ENCODE assay signal across 14 cellular contexts in the genomic region with DNA sequence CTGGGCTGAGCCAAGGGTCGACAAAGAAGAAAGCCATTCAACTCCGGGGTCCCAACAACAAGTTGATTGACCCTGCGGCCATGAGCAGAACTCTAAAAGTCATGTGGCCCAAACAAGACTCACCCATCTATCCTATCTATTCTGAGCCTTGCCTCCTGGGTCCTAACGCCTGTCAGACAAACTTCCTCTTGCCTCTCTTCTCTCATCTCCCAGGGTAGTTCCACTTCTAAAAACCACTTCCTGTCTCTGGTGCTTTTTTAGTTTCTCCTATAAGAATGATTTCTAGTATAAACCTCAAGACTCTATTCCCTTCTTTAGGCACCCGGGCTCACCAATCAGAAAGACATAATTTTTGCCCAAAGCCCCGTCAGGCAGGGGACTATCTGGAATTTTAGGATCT.
DNase-seq lines count a peak whose midpoint lies in the region; ATAC-seq lines count a peak whose summit lies in the region.
"Had no signal": no experiment of that assay in that cellular context is flagged by ENCODE, and none has a peak within 500 bp of the region (broad histone marks: within the 10 kb centered on the region; RNA-seq: fewer than 3 reads in every experiment).

No MANE protein-coding gene starts in this region.

- peaks cover 5% of the 10 kb centered on the region for H3K9me3 Mint-ChIP-seq in memory B cell
- peaks cover 20% of the 10 kb centered on the region for H3K9me3 Mint-ChIP-seq in activated T-helper 17 cell treated with anti-CD3 and anti-CD28 coated beads, Interleukin-2, amount 50 U/mL, for 72 hours
- peaks cover 36% of the 10 kb centered on the region for H3K9me3 Mint-ChIP-seq in activated CD4-positive, alpha-beta T cell treated with anti-CD3 and anti-CD28 coated beads, Interleukin-2, amount 10 ng/mL, durations not matched to agents 7 days and 5 days

- DNase-seq in Kasumi-1 (lab: John Stamatoyannopoulos, UW) (peak; percentile 81 to 86), memory B cell (ENCODE audit: low spot score in 2 of 2) (peak in 1 of 2 donors; percentile 9), RKO (ENCODE audit: low spot score) (no peak)
- no peak for DNase-seq in activated CD4-positive, alpha-beta T cell treated with anti-CD3 and anti-CD28 coated beads, Interleukin-2, amount 10 ng/mL, durations not matched to agents 7 days and 5 days
- DNase-seq: CD4-positive, alpha-beta memory T cell; cerebellar nuclear complex; NCI-H1048; NCI-H446; occipital lobe had no signal

- POLR2A ChIA-PET in activated CD4-positive, alpha-beta T cell treated with anti-CD3 and anti-CD28 coated beads, Interleukin-2, amount 10 ng/mL, durations not matched to agents 7 days and 5 days (lab: Charles Lee) = no interaction called here

- H3K4me3 Mint-ChIP-seq in memory B cell = peak overlapping the region; percentile 43
- no peak overlapping the region for H3K4me3 Mint-ChIP-seq in activated T-helper 17 cell treated with anti-CD3 and anti-CD28 coated beads, Interleukin-2, amount 50 U/mL, for 72 hours
- no peak overlapping the region for H3K4me3 Mint-ChIP-seq in activated CD4-positive, alpha-beta T cell treated with anti-CD3 and anti-CD28 coated beads, Interleukin-2, amount 10 ng/mL, durations not matched to agents 7 days and 5 days
- H3K4me3 Mint-ChIP-seq: activated naive CD8-positive, alpha-beta T cell; CD4-positive, alpha-beta memory T cell had no signal

- H3K27me3 Mint-ChIP-seq in memory B cell = no peaks in the 10 kb centered on the region
- H3K27me3 Mint-ChIP-seq in activated T-helper 17 cell treated with anti-CD3 and anti-CD28 coated beads, Interleukin-2, amount 50 U/mL, for 72 hours = no peaks in the 10 kb centered on the region
- H3K27me3 Mint-ChIP-seq in activated CD4-positive, alpha-beta T cell treated with anti-CD3 and anti-CD28 coated beads, Interleukin-2, amount 10 ng/mL, durations not matched to agents 7 days and 5 days = no peaks in the 10 kb centered on the region
- H3K27me3 Mint-ChIP-seq: activated naive CD8-positive, alpha-beta T cell; CD4-positive, alpha-beta memory T cell had no signal

- H3K27ac Mint-ChIP-seq in memory B cell = peak overlapping the region; percentile 79
- no peak overlapping the region for H3K27ac Mint-ChIP-seq in activated T-helper 17 cell treated with anti-CD3 and anti-CD28 coated beads, Interleukin-2, amount 50 U/mL, for 72 hours
- no peak overlapping the region for H3K27ac Mint-ChIP-seq in activated CD4-positive, alpha-beta T cell treated with anti-CD3 and anti-CD28 coated beads, Interleukin-2, amount 10 ng/mL, durations not matched to agents 7 days and 5 days
- H3K27ac Mint-ChIP-seq: activated naive CD8-positive, alpha-beta T cell; CD4-positive, alpha-beta memory T cell had no signal

- peaks cover 6% of the 10 kb centered on the region for H3K36me3 Mint-ChIP-seq in memory B cell
- H3K36me3 Mint-ChIP-seq in activated T-helper 17 cell treated with anti-CD3 and anti-CD28 coated beads, Interleukin-2, amount 50 U/mL, for 72 hours (ENCODE audit: low read depth) = no peaks in the 10 kb centered on the region
- H3K36me3 Mint-ChIP-seq in activated CD4-positive, alpha-beta T cell treated with anti-CD3 and anti-CD28 coated beads, Interleukin-2, amount 10 ng/mL, durations not matched to agents 7 days and 5 days (ENCODE audit: low read depth) = no peaks in the 10 kb centered on the region

- CTCF ChIA-PET in activated CD4-positive, alpha-beta T cell treated with anti-CD3 and anti-CD28 coated beads, Interleukin-2, amount 10 ng/mL, durations not matched to agents 7 days and 5 days (lab: Charles Lee) = no interaction called here

- ATAC-seq in GM18909 (IDR thresholded peaks at IDR 0.05; ENCODE audit: poor library complexity, unreplicated experiment) (peak; percentile 63), GM21825 (IDR thresholded peaks at IDR 0.05; ENCODE audit: unreplicated experiment) (peak; percentile 77), memory B cell (ENCODE audit: low read depth) (peak; percentile 83), GM21526 (IDR thresholded peaks at IDR 0.05; ENCODE audit: low FRiP score, unreplicated experiment) (no peak)
- no peak for ATAC-seq in activated T-helper 17 cell treated with anti-CD3 and anti-CD28 coated beads, Interleukin-2, amount 50 U/mL, for 72 hours (replicated peaks)

- peaks cover 20% of the 10 kb centered on the region for H3K4me1 Mint-ChIP-seq in memory B cell
- no peaks in the 10 kb centered on the region for H3K4me1 Mint-ChIP-seq in activated T-helper 17 cell treated with anti-CD3 and anti-CD28 coated beads, Interleukin-2, amount 50 U/mL, for 72 hours
- no peaks in the 10 kb centered on the region for H3K4me1 Mint-ChIP-seq in activated CD4-positive, alpha-beta T cell treated with anti-CD3 and anti-CD28 coated beads, Interleukin-2, amount 10 ng/mL, durations not matched to agents 7 days and 5 days
- H3K4me1 Mint-ChIP-seq: CD4-positive, alpha-beta memory T cell had no signal

Comparison
In these comparisons a context has a peak if more than half of its experiments do, and no peak if none do; other contexts are left out.
1. ATAC-seq: peak in GM18909 (single experiment), GM21825 (single experiment) and memory B cell (single experiment); none in activated T-helper 17 cell treated with anti-CD3 and anti-CD28 coated beads, Interleukin-2, amount 50 U/mL, for 72 hours (single experiment) and GM21526 (single experiment).
2. DNase-seq: peak in Kasumi-1 (2 of 2); none in RKO (single experiment) and activated CD4-positive, alpha-beta T cell treated with anti-CD3 and anti-CD28 coated beads, Interleukin-2, amount 10 ng/mL, durations not matched to agents 7 days and 5 days (single experiment).